Comparison of ENCODE assay signal across 14 cellular contexts in genomic region chr22:23704062-23704461, GRCh38. TPM values are rescaled to one million over a fixed set of nuclear protein-coding genes. Genes with fewer than 3 reads are reported as not detected.
"Had no signal": no experiment of that assay in that cellular context is flagged by ENCODE, and none has a peak within 500 bp of the region (broad histone marks: within the 10 kb centered on the region; RNA-seq: fewer than 3 reads in every experiment).

No MANE protein-coding gene starts in this region.

- H3K9me3 ChIP-seq: esophagus squamous epithelium, neutrophil had no signal

- ATAC-seq: foreskin keratinocyte; left colon; right cardiac atrium; stimulated activated naive B cell treated with anti-CD40 and anti-IgM and Interleukin-4, amounts not matched to agents 10 μg/mL and 1 μg/mL and 100 μg/mL, for 72 hours had no signal

- H3K4me1 ChIP-seq: esophagus squamous epithelium, foreskin keratinocyte had no signal

- H3K9me3 Mint-ChIP-seq: stimulated activated naive B cell treated with anti-CD40 and anti-IgM and Interleukin-4, amounts not matched to agents 10 μg/mL and 1 μg/mL and 100 μg/mL, for 72 hours had no signal

- H3K27me3 ChIP-seq: cardiac muscle cell, esophagus squamous epithelium, foreskin keratinocyte, neutrophil had no signal

- H3K27ac Mint-ChIP-seq: progenitor cell of endocrine pancreas had no signal

- DNase-seq: activated CD4-positive, alpha-beta T cell treated with anti-CD3 and anti-CD28 coated beads, Interleukin-2, amount 10 ng/mL, durations not matched to agents 7 days and 5 days; activated CD8-positive, alpha-beta memory T cell treated with anti-CD3 and anti-CD28 coated beads, Interleukin-2, amount 10 ng/mL, durations not matched to agents 7 days and 5 days; esophagus squamous epithelium; foreskin keratinocyte; left colon; midbrain; right cardiac atrium; SHP77 treated with DMSO at 0.1 percent for 48 hours; stimulated activated naive B cell treated with anti-CD40 and anti-IgM and Interleukin-4, amounts not matched to agents 10 μg/mL and 1 μg/mL and 100 μg/mL, for 72 hours had no signal

- H3K27me3 Mint-ChIP-seq: activated CD4-positive, alpha-beta T cell treated with anti-CD3 and anti-CD28 coated beads, Interleukin-2, amount 10 ng/mL, durations not matched to agents 7 days and 5 days; activated CD8-positive, alpha-beta memory T cell treated with anti-CD3 and anti-CD28 coated beads, Interleukin-2, amount 10 ng/mL, durations not matched to agents 7 days and 5 days; progenitor cell of endocrine pancreas; stimulated activated naive B cell treated with anti-CD40 and anti-IgM and Interleukin-4, amounts not matched to agents 10 μg/mL and 1 μg/mL and 100 μg/mL, for 72 hours had no signal

- H3K4me3 Mint-ChIP-seq: activated CD4-positive, alpha-beta T cell treated with anti-CD3 and anti-CD28 coated beads, Interleukin-2, amount 10 ng/mL, durations not matched to agents 7 days and 5 days; activated CD8-positive, alpha-beta memory T cell treated with anti-CD3 and anti-CD28 coated beads, Interleukin-2, amount 10 ng/mL, durations not matched to agents 7 days and 5 days; stimulated activated naive B cell treated with anti-CD40 and anti-IgM and Interleukin-4, amounts not matched to agents 10 μg/mL and 1 μg/mL and 100 μg/mL, for 72 hours had no signal

- H3K27ac ChIP-seq: cardiac muscle cell, esophagus squamous epithelium, foreskin keratinocyte, neutrophil, VCaP had no signal

- H3K4me3 ChIP-seq: cardiac muscle cell, esophagus squamous epithelium, lung had no signal

RNA-seq across cellular contexts. Expression of gene RGL4, which starts 13.2 kb away (rescaled TPM):
- total RNA-seq: cardiac muscle cell, esophagus squamous epithelium, foreskin keratinocyte, left colon, right cardiac atrium had no signal
- polyA plus RNA-seq: foreskin keratinocyte had no signal

RNA-seq across cellular contexts. Expression of gene VPREB3, which starts 50.2 kb away (rescaled TPM):
- total RNA-seq: activated CD4-positive, alpha-beta T cell treated with anti-CD3 and anti-CD28 coated beads, Interleukin-2, amount 10 ng/mL, durations not matched to agents 7 days and 5 days; esophagus squamous epithelium; foreskin keratinocyte; lung; progenitor cell of endocrine pancreas had no signal
- polyA plus RNA-seq: foreskin keratinocyte had no signal

RNA-seq across cellular contexts. Expression of gene C22orf15, which starts 58.7 kb away (rescaled TPM):
- total RNA-seq: cardiac muscle cell, esophagus squamous epithelium, left colon, progenitor cell of endocrine pancreas had no signal
- polyA plus RNA-seq: right cardiac atrium had no signal
